Comparison of ENCODE assay signal across 23 cellular contexts in genomic region chrX:19643203-19643602, GRCh38.
DNase-seq lines count a peak whose midpoint lies in the region; ATAC-seq and TF ChIP-seq lines count a peak whose summit lies in the region.
"Had no signal": no experiment of that assay in that cellular context is flagged by ENCODE, and none has a peak within 500 bp of the region (broad histone marks: within the 10 kb centered on the region; RNA-seq: fewer than 3 reads in every experiment).

No MANE protein-coding gene starts in this region.

- no peaks in the 10 kb centered on the region for H3K36me3 ChIP-seq in mesendoderm (ENCODE audit: control insufficient read depth, insufficient read depth, low read length)
- H3K36me3 ChIP-seq: ascending aorta, esophagus muscularis mucosa, gastroesophageal sphincter, HAP-1, pancreas had no signal

- no peak overlapping the region for H3K4me3 Mint-ChIP-seq in activated naive CD4-positive, alpha-beta T cell treated with anti-CD3 and anti-CD28 coated beads, Interleukin-2, amount 10 ng/mL, durations not matched to agents 7 days and 5 days
- no peak overlapping the region for H3K4me3 Mint-ChIP-seq in T-helper 17 cell
- no peak overlapping the region for H3K4me3 Mint-ChIP-seq in dendritic cell treated with granulocyte-macrophage colony-stimulating factor and Interleukin-4, amounts not matched to agents 40 ng/mL and 50 ng/mL, for 4 days
- H3K4me3 Mint-ChIP-seq in type B pancreatic cell = no peak overlapping the region

- WGBS in mesendoderm (ENCODE audit: extremely low coverage, insufficient coverage, low lambda C conversion rate) = no CpG with 5 or more reads among the region's 1 CpG

- no peak overlapping the region for H2AK5ac ChIP-seq in mesendoderm (ENCODE audit: low read length)

- H3K27ac ChIP-seq in mesendoderm (ENCODE audit: low read depth, low read length) = no peak overlapping the region
- H3K27ac ChIP-seq: ascending aorta, esophagus muscularis mucosa, gastroesophageal sphincter, pancreas had no signal

- H3K27ac Mint-ChIP-seq in activated naive CD4-positive, alpha-beta T cell treated with anti-CD3 and anti-CD28 coated beads, Interleukin-2, amount 10 ng/mL, durations not matched to agents 7 days and 5 days = peak overlapping the region; percentile 76
- H3K27ac Mint-ChIP-seq in T-helper 17 cell = peak overlapping the region; percentile 57
- H3K27ac Mint-ChIP-seq in dendritic cell treated with granulocyte-macrophage colony-stimulating factor and Interleukin-4, amounts not matched to agents 40 ng/mL and 50 ng/mL, for 4 days = peak overlapping the region; percentile 34
- no peak overlapping the region for H3K27ac Mint-ChIP-seq in type B pancreatic cell

- H3K4me1 ChIP-seq in mesendoderm (ENCODE audit: control insufficient read depth, low read depth, low read length) = no peaks in the 10 kb centered on the region
- H3K4me1 ChIP-seq: ascending aorta, esophagus muscularis mucosa, gastroesophageal sphincter, pancreas had no signal

- no peak overlapping the region for H4K8ac ChIP-seq in mesendoderm (ENCODE audit: low read depth, low read length)

- DNase-seq in activated naive CD4-positive, alpha-beta T cell treated with anti-CD3 and anti-CD28 coated beads, Interleukin-2, amount 10 ng/mL, durations not matched to agents 7 days and 5 days = no peak
- DNase-seq in activated naive CD4-positive, alpha-beta T cell (lab: John Stamatoyannopoulos, UW) = no peak
- DNase-seq in T-helper 17 cell (no peak), type B pancreatic cell (ENCODE audit: extremely low spot score, unreplicated experiment) (no peak), mesendoderm (no peak)
- DNase-seq: activated effector memory CD4-positive, alpha-beta T cell treated with anti-CD3 and anti-CD28 coated beads, Interleukin-2, amount 50 U/mL, for 16 hours; DMS79; effector CD4-positive, alpha-beta T cell; KG1; MV-4-11; NCI-H1694 treated with DMSO at 0.1 percent for 48 hours; NCI-H748 treated with DMSO at 0.1 percent for 48 hours; pancreas; stimulated activated CD4-positive, alpha-beta T cell treated with anti-CD3 and anti-CD28 coated beads, Interleukin-15, amount 100 ng/mL, for 24 hours had no signal

- no peaks in the 10 kb centered on the region for H3K9me3 ChIP-seq in T-helper 17 cell (ENCODE audit: control insufficient read depth, low read length, poor library complexity, severe bottlenecking)
- H3K9me3 ChIP-seq: ascending aorta, esophagus muscularis mucosa, gastroesophageal sphincter, HAP-1, pancreas had no signal

- H3K23ac ChIP-seq in mesendoderm (ENCODE audit: low read length) = no peak overlapping the region

- H3K4me1 Mint-ChIP-seq in activated naive CD4-positive, alpha-beta T cell treated with anti-CD3 and anti-CD28 coated beads, Interleukin-2, amount 10 ng/mL, durations not matched to agents 7 days and 5 days = peaks cover 18% of the 10 kb centered on the region
- peaks cover 18% of the 10 kb centered on the region for H3K4me1 Mint-ChIP-seq in T-helper 17 cell
- H3K4me1 Mint-ChIP-seq in dendritic cell treated with granulocyte-macrophage colony-stimulating factor and Interleukin-4, amounts not matched to agents 40 ng/mL and 50 ng/mL, for 4 days (ENCODE audit: low read depth) = peaks cover 53% of the 10 kb centered on the region
- H3K4me1 Mint-ChIP-seq in type B pancreatic cell (ENCODE audit: unreplicated experiment) = no peaks in the 10 kb centered on the region

- H3K79me2 ChIP-seq in mesendoderm (ENCODE audit: control insufficient read depth, insufficient read depth, low read length) = no peaks in the 10 kb centered on the region

- H3K79me1 ChIP-seq in mesendoderm (ENCODE audit: low read length) = no peaks in the 10 kb centered on the region

- no peak for ATAC-seq in T-helper 17 cell
- no peak for ATAC-seq in GM21717 (IDR thresholded peaks at IDR 0.05; ENCODE audit: unreplicated experiment)
- no peak for ATAC-seq in GM21381 (IDR thresholded peaks at IDR 0.05; ENCODE audit: unreplicated experiment)
- ATAC-seq: gastroesophageal sphincter, pancreas, Right ventricle myocardium inferior, sciatic nerve had no signal

- no peak overlapping the region for H3K4me2 ChIP-seq in mesendoderm (ENCODE audit: low read length)

- H3K56ac ChIP-seq in mesendoderm (ENCODE audit: low read length) = no peak overlapping the region

- TF ChIP-seq CTCF in type B pancreatic cell (conservative IDR thresholded peaks at IDR 0.05) = peak; percentile 35

- no peak overlapping the region for H3K4me3 ChIP-seq in mesendoderm (ENCODE audit: low read length)
- H3K4me3 ChIP-seq: ascending aorta, esophagus muscularis mucosa, gastroesophageal sphincter, HAP-1, pancreas had no signal

- H2BK120ac ChIP-seq in mesendoderm (ENCODE audit: low read depth, low read length) = no peak overlapping the region

- H3K9me3 Mint-ChIP-seq in activated naive CD4-positive, alpha-beta T cell treated with anti-CD3 and anti-CD28 coated beads, Interleukin-2, amount 10 ng/mL, durations not matched to agents 7 days and 5 days = no peaks in the 10 kb centered on the region
- no peaks in the 10 kb centered on the region for H3K9me3 Mint-ChIP-seq in dendritic cell treated with granulocyte-macrophage colony-stimulating factor and Interleukin-4, amounts not matched to agents 40 ng/mL and 50 ng/mL, for 4 days
- H3K9me3 Mint-ChIP-seq in type B pancreatic cell = no peaks in the 10 kb centered on the region

- H2BK15ac ChIP-seq in mesendoderm (replicated peaks; ENCODE audit: low read depth) = no peak overlapping the region

- no peaks in the 10 kb centered on the region for H3K27me3 Mint-ChIP-seq in activated naive CD4-positive, alpha-beta T cell treated with anti-CD3 and anti-CD28 coated beads, Interleukin-2, amount 10 ng/mL, durations not matched to agents 7 days and 5 days
- no peaks in the 10 kb centered on the region for H3K27me3 Mint-ChIP-seq in T-helper 17 cell
- H3K27me3 Mint-ChIP-seq in dendritic cell treated with granulocyte-macrophage colony-stimulating factor and Interleukin-4, amounts not matched to agents 40 ng/mL and 50 ng/mL, for 4 days = no peaks in the 10 kb centered on the region
- H3K27me3 Mint-ChIP-seq in type B pancreatic cell = no peaks in the 10 kb centered on the region

- H3K27me3 ChIP-seq in mesendoderm (ENCODE audit: insufficient read depth, low read length, poor library complexity) = no peaks in the 10 kb centered on the region
- H3K27me3 ChIP-seq: ascending aorta, esophagus muscularis mucosa, gastroesophageal sphincter, pancreas had no signal

- no peak overlapping the region for H2BK5ac ChIP-seq in mesendoderm (ENCODE audit: low read length)

- H3K4ac ChIP-seq in mesendoderm (ENCODE audit: low read depth, low read length) = no peak overlapping the region

- H3K9ac ChIP-seq in mesendoderm (ENCODE audit: low read length) = no peak overlapping the region

- no peak overlapping the region for H3K18ac ChIP-seq in mesendoderm (ENCODE audit: low read length)

- peaks cover 23% of the 10 kb centered on the region for H3K36me3 Mint-ChIP-seq in activated naive CD4-positive, alpha-beta T cell treated with anti-CD3 and anti-CD28 coated beads, Interleukin-2, amount 10 ng/mL, durations not matched to agents 7 days and 5 days
- H3K36me3 Mint-ChIP-seq in T-helper 17 cell (ENCODE audit: low read depth) = peaks cover 3% of the 10 kb centered on the region
- peaks cover 21% of the 10 kb centered on the region for H3K36me3 Mint-ChIP-seq in dendritic cell treated with granulocyte-macrophage colony-stimulating factor and Interleukin-4, amounts not matched to agents 40 ng/mL and 50 ng/mL, for 4 days (ENCODE audit: low read depth)
- no peaks in the 10 kb centered on the region for H3K36me3 Mint-ChIP-seq in type B pancreatic cell

- intact Hi-C loops in dendritic cell treated with granulocyte-macrophage colony-stimulating factor and Interleukin-4, amounts not matched to agents 40 ng/mL and 50 ng/mL, for 4 days (cut with micrococcal nuclease) = no loop called here

- CTCF ChIA-PET in activated naive CD4-positive, alpha-beta T cell treated with anti-CD3 and anti-CD28 coated beads, Interleukin-2, amount 10 ng/mL, durations not matched to agents 7 days and 5 days (lab: Charles Lee) = interaction anchor here (1.0 kb wide), 1 partner anchor 49 kb away, joined by 4 read pairs; no protein-coding TSS in a partner anchor

- no peak overlapping the region for H4K5ac ChIP-seq in mesendoderm (ENCODE audit: low read length)
